In genomic region chr9:135939351-135940265, GRCh38 we compare ENCODE assay signal across 10 cellular contexts. TPM values are rescaled to one million over a fixed set of nuclear protein-coding genes. Genes with fewer than 3 reads are reported as not detected.
DNase-seq lines count a peak whose midpoint lies in the region; ATAC-seq and TF ChIP-seq lines count a peak whose summit lies in the region.
"Had no signal": no experiment of that assay in that cellular context is flagged by ENCODE, and none has a peak within 500 bp of the region (broad histone marks: within the 10 kb centered on the region; RNA-seq: fewer than 3 reads in every experiment).

No MANE protein-coding gene starts in this region.

- no peak overlapping the region for H3K4me3 ChIP-seq in hepatocyte

- no peaks in the 10 kb centered on the region for H4K20me1 ChIP-seq in hepatocyte (ENCODE audit: insufficient read depth, poor library complexity, severe bottlenecking)

- no peaks in the 10 kb centered on the region for H3K9me3 ChIP-seq in hepatocyte (ENCODE audit: low read depth)

- H3K4me1 ChIP-seq in hepatocyte (ENCODE audit: insufficient read depth): no peaks in the 10 kb centered on the region

- no peaks in the 10 kb centered on the region for H3K27me3 Mint-ChIP-seq in central memory CD8-positive, alpha-beta T cell

- H3K36me3 ChIP-seq in hepatocyte (replicated peaks; ENCODE audit: insufficient read depth, low read depth): no peaks in the 10 kb centered on the region

- peak overlapping the region; percentile 70 for H3K4me3 Mint-ChIP-seq in central memory CD8-positive, alpha-beta T cell

- H3K36me3 Mint-ChIP-seq in central memory CD8-positive, alpha-beta T cell (ENCODE audit: insufficient read depth): peaks cover 40% of the 10 kb centered on the region

- no peak for TF ChIP-seq POLR2A in GM18505 (IDR thresholded peaks at IDR 0.05; ENCODE audit: borderline replicate concordance, extremely low read depth, insufficient read depth, insufficient read length)

- 95% methylated on average over 33 of the region's 33 CpGs for WGBS in hepatocyte (ENCODE audit: low lambda C conversion rate, missing lambda C conversion rate)

- peaks cover 6% of the 10 kb centered on the region for H3K9me3 Mint-ChIP-seq in central memory CD8-positive, alpha-beta T cell

- DNase-seq in MV-4-11 (lab: John Stamatoyannopoulos, UW) (peak; percentile 78), NCI-H69 (lab: John Stamatoyannopoulos, UW) (no peak), NCI-H748 (lab: John Stamatoyannopoulos, UW; ENCODE audit: unreplicated experiment) (no peak), hepatocyte (ENCODE audit: low spot score) (no peak)
- DNase-seq in activated CD8-positive, alpha-beta memory T cell treated with anti-CD3 and anti-CD28 coated beads for 24 hours: peak; percentile 79
- DNase-seq in central memory CD8-positive, alpha-beta T cell (ENCODE audit: low spot score in 2 of 2): peak; percentile 51 to 62
- peak; percentile 47 to 66 for DNase-seq in stimulated activated CD8-positive, alpha-beta memory T cell treated with anti-CD3 and anti-CD28 coated beads, Interleukin-15, amount 100 ng/mL, for 48 hours (ENCODE audit: low read depth in 2 of 2)
- DNase-seq: COR-L47, GOT3 had no signal

- no peak overlapping the region for H2AFZ ChIP-seq in hepatocyte

- H3K27me3 ChIP-seq in hepatocyte: no peaks in the 10 kb centered on the region

- no peaks in the 10 kb centered on the region for H3K79me2 ChIP-seq in hepatocyte

- ATAC-seq in central memory CD8-positive, alpha-beta T cell (replicated peaks; ENCODE audit: extremely low read depth, poor library complexity, severe bottlenecking): peak; percentile 82
- no peak for ATAC-seq in GM18505 (IDR thresholded peaks at IDR 0.05; ENCODE audit: unreplicated experiment)

- TF ChIP-seq CTCF in hepatocyte (IDR thresholded peaks at IDR 0.05; ENCODE audit: poor library complexity): no peak

- peaks cover 11% of the 10 kb centered on the region for H3K4me1 Mint-ChIP-seq in central memory CD8-positive, alpha-beta T cell

- peak overlapping the region; percentile 98 for H3K27ac Mint-ChIP-seq in central memory CD8-positive, alpha-beta T cell (ENCODE audit: low read depth)

- no peak overlapping the region for H3K4me2 ChIP-seq in hepatocyte

- H3K9me2 ChIP-seq in hepatocyte (replicated peaks; ENCODE audit: insufficient read depth): no peaks in the 10 kb centered on the region

- H3K27ac ChIP-seq in hepatocyte: no peak overlapping the region

RNA-seq across cellular contexts. Expression of gene UBAC1, which starts 21.6 kb away (rescaled TPM):
- total RNA-seq in hepatocyte: 33.6 and 36.4 TPM in 2 replicates
- polyA plus RNA-seq in hepatocyte: 35.2 and 42.5 TPM in 2 replicates

RNA-seq across cellular contexts. Expression of gene CAMSAP1, which starts 32.3 kb away (rescaled TPM):
- 15.6 and 18.2 TPM in 2 replicates for total RNA-seq in hepatocyte
- polyA plus RNA-seq in hepatocyte: 5.0 and 7.7 TPM in 2 replicates

Comparison
In these comparisons a context has a peak if more than half of its experiments do, and no peak if none do; other contexts are left out.
1. DNase-seq: peak in MV-4-11 (single experiment), activated CD8-positive, alpha-beta memory T cell treated with anti-CD3 and anti-CD28 coated beads for 24 hours (single experiment), central memory CD8-positive, alpha-beta T cell (2 of 2) and stimulated activated CD8-positive, alpha-beta memory T cell treated with anti-CD3 and anti-CD28 coated beads, Interleukin-15, amount 100 ng/mL, for 48 hours (2 of 2); none in NCI-H69 (single experiment), NCI-H748 (single experiment) and hepatocyte (single experiment).